9 cellular contexts compared by ENCODE assay signal in genomic region chr1:109711593-109712320, GRCh38. TPM values are rescaled to one million over a fixed set of nuclear protein-coding genes. Genes with fewer than 3 reads are reported as not detected.
DNase-seq lines count a peak whose midpoint lies in the region; ATAC-seq and TF ChIP-seq lines count a peak whose summit lies in the region.
"Not testable (repeated sequence)": the region's sequence is repeated elsewhere in the genome, so short reads cannot be mapped to it uniquely, and the experiment has no call there.
"Had no signal": no experiment of that assay in that cellular context is flagged by ENCODE, and none has a peak within 500 bp of the region (broad histone marks: within the 10 kb centered on the region; RNA-seq: fewer than 3 reads in every experiment).

GSTM5 (plus strand) TSS chr1:109712251; CDS start chr1:109712313, 62 bp downstream.

- not testable (repeated sequence) for H4K20me1 ChIP-seq in GM23338 (replicated peaks; ENCODE audit: insufficient read depth); osteoblast (ENCODE audit: insufficient read depth, low read length)

- H3K9me2 ChIP-seq in GM23338 (ENCODE audit: insufficient read depth) = not testable (repeated sequence)

- H2AFZ ChIP-seq in GM23338 = peak within 1 kb of the TSS; percentile 74; the same call in 1 of the 2 replicates
- H2AFZ ChIP-seq in osteoblast (ENCODE audit: low read length) = peak within 1 kb of the TSS; percentile 46

- not testable (repeated sequence) for H3K27me3 ChIP-seq in GM23338 (ENCODE audit: insufficient read depth); osteoblast (ENCODE audit: insufficient read depth, low read length)

- H3K9me3 Mint-ChIP-seq in GM23338 = peaks cover 19% of the 10 kb centered on the region
- not testable (repeated sequence) for H3K9me3 Mint-ChIP-seq in stimulated activated naive CD8-positive, alpha-beta T cell treated with anti-CD3 and anti-CD28 coated beads, Interleukin-15, Interleukin-2, amounts not matched to agents 100 ng/mL and 50 ng/mL, for 24 hours

- H3F3A ChIP-seq in GM23338 (replicated peaks; ENCODE audit: low read depth) = not testable (repeated sequence)

- H3K36me3 ChIP-seq in GM23338 (ENCODE audit: insufficient read depth); osteoblast (ENCODE audit: insufficient read depth, low read length): not testable (repeated sequence)

- H3K79me2 ChIP-seq in GM23338 (replicated peaks; ENCODE audit: insufficient read depth); osteoblast (ENCODE audit: insufficient read depth, low read length): not testable (repeated sequence)

- TF ChIP-seq CTCF in GM23338 (conservative IDR thresholded peaks at IDR 0.05; ENCODE audit: low read depth in 2 of 2); foreskin fibroblast (IDR thresholded peaks at IDR 0.05; ENCODE audit: low read depth, low read length); osteoblast (IDR thresholded peaks at IDR 0.05; ENCODE audit: extremely low read depth, low read depth, low read length): not testable (repeated sequence)

- H3K9me3 ChIP-seq in osteoblast (ENCODE audit: low read depth, low read length) = not testable (repeated sequence)

- H3K4me2 ChIP-seq in GM23338 (peak within 1 kb of the TSS; percentile 73), osteoblast (ENCODE audit: insufficient read depth, low read length) (peak within 1 kb of the TSS; percentile 75)

- not testable (repeated sequence) for H3K4me1 Mint-ChIP-seq in GM23338; stimulated activated naive CD8-positive, alpha-beta T cell treated with anti-CD3 and anti-CD28 coated beads, Interleukin-15, Interleukin-2, amounts not matched to agents 100 ng/mL and 50 ng/mL, for 24 hours (ENCODE audit: low read depth)

- H3K27me3 Mint-ChIP-seq in GM23338 (ENCODE audit: insufficient read depth, low read depth, poor library complexity) = not testable (repeated sequence)
- H3K27me3 Mint-ChIP-seq in stimulated activated naive CD8-positive, alpha-beta T cell treated with anti-CD3 and anti-CD28 coated beads, Interleukin-15, Interleukin-2, amounts not matched to agents 100 ng/mL and 50 ng/mL, for 24 hours = peaks cover 13% of the 10 kb centered on the region

- peak within 1 kb of the TSS; percentile 58; the same call in 2 of the 3 replicates for H3K4me3 Mint-ChIP-seq in GM23338
- peak within 1 kb of the TSS; percentile 76 for H3K4me3 Mint-ChIP-seq in stimulated activated naive CD8-positive, alpha-beta T cell treated with anti-CD3 and anti-CD28 coated beads, Interleukin-15, Interleukin-2, amounts not matched to agents 100 ng/mL and 50 ng/mL, for 24 hours

- H3K27ac ChIP-seq in GM23338 (ENCODE audit: low read depth); osteoblast (ENCODE audit: low read depth, low read length): not testable (repeated sequence)
- H3K27ac ChIP-seq in caudate nucleus (ENCODE audit: low read depth, low read length) = peak within 1 kb of the TSS; percentile 40

- H3K27ac Mint-ChIP-seq in GM23338; stimulated activated naive CD8-positive, alpha-beta T cell treated with anti-CD3 and anti-CD28 coated beads, Interleukin-15, Interleukin-2, amounts not matched to agents 100 ng/mL and 50 ng/mL, for 24 hours: not testable (repeated sequence)

- not testable (repeated sequence) for H3K4me1 ChIP-seq in GM23338 (ENCODE audit: insufficient read depth); osteoblast (ENCODE audit: insufficient read depth, low read length)

- DNase-seq in GM23338 (ENCODE audit: low spot score) (peak; percentile 47), foreskin fibroblast (peak in 1 of 2 donors; percentile 35), kidney tubule cell (ENCODE audit: low spot score) (peak; percentile 0)
- DNase-seq in activated CD4-positive, alpha-beta T cell treated with anti-CD3 and anti-CD28 coated beads, Interleukin-2, amount 50 U/mL, for 48 hours = peak; percentile 6 to 10
- DNase-seq in caudate nucleus (lab: John Stamatoyannopoulos, UW); osteoblast (ENCODE audit: insufficient read length, low spot score, missing footprints): not testable (repeated sequence)

- H3K4me3 ChIP-seq in GM23338 = peak within 1 kb of the TSS; percentile 58
- H3K4me3 ChIP-seq in foreskin fibroblast (ENCODE audit: low read depth in 1 of 2, low read length in 2 of 2) = peak within 1 kb of the TSS; percentile 33 to 54
- H3K4me3 ChIP-seq in osteoblast (ENCODE audit: insufficient read depth, low read length) = peak within 1 kb of the TSS; percentile 64

- peak; percentile 89 for ATAC-seq in GM23338

- not testable (repeated sequence) for H3K36me3 Mint-ChIP-seq in GM23338 (ENCODE audit: low read depth); stimulated activated naive CD8-positive, alpha-beta T cell treated with anti-CD3 and anti-CD28 coated beads, Interleukin-15, Interleukin-2, amounts not matched to agents 100 ng/mL and 50 ng/mL, for 24 hours (ENCODE audit: low read depth)

TF ChIP-seq in GM23338, 12 proteins besides CTCF, POLR2A, EP300 and RAD21:
- TF ChIP-seq POLR2AphosphoS5 (IDR thresholded peaks at IDR 0.05; ENCODE audit: low read depth) = peak; percentile 55; the same call in 1 of the 2 replicates

RNA-seq across cellular contexts. Expression of gene GSTM5, which starts in this region (rescaled TPM):
- total RNA-seq in GM23338 (2014; rRNA removed; shearing (Covaris generic)) = 2.5 and 4.8 TPM in 2 replicates
- polyA plus RNA-seq in GM23338 (2016; fragmentation: Nextera tagmentation; extraction: Ambion mirVana) = 4.4 and 5.0 TPM in 2 replicates
- total RNA-seq in osteoblast = 2.1 and 4.3 TPM in 2 replicates
- total RNA-seq: activated CD8-positive, alpha-beta memory T cell treated with anti-CD3 and anti-CD28 coated beads, Interleukin-2, amount 10 ng/mL, durations not matched to agents 7 days and 5 days; osteocyte had no signal
